Comparison of ENCODE assay signal across 8 cellular contexts in genomic region chr10:1048732-1049424, GRCh38. TPM values are rescaled to one million over a fixed set of nuclear protein-coding genes. Genes with fewer than 3 reads are reported as not detected.
A peak's percentile ranks its signal among the peaks of the same experiment; 100 is the strongest.
DNase-seq lines count a peak whose midpoint lies in the region; ATAC-seq and TF ChIP-seq lines count a peak whose summit lies in the region.

TSS of gene IDI1 (minus strand) at chr10:1049119. CDS start at chr10:1049003, 116 bp downstream.

- peak within 1 kb of the TSS; percentile 94 for H3K9ac ChIP-seq in OCI-LY1 (ENCODE audit: low read length)

- H3K27me3 ChIP-seq in OCI-LY1 (ENCODE audit: insufficient read depth, low read length) = no peaks in the 10 kb centered on the region

- no peak for TF ChIP-seq CTCF in OCI-LY1 (IDR thresholded peaks at IDR 0.05; ENCODE audit: low read length)

- peak; percentile 82 for ATAC-seq in GM21526 (IDR thresholded peaks at IDR 0.05; ENCODE audit: low FRiP score, unreplicated experiment)

- H3K4me2 ChIP-seq in OCI-LY1 (ENCODE audit: low read length) = peak within 1 kb of the TSS; percentile 82

- no peaks in the 10 kb centered on the region for H3K9me2 ChIP-seq in OCI-LY1 (ENCODE audit: low read depth, low read length)

- peaks cover 40% of the 10 kb centered on the region for H3K79me2 ChIP-seq in OCI-LY1 (ENCODE audit: insufficient read depth, low read length)

- H2AFZ ChIP-seq in OCI-LY1 (ENCODE audit: low read length) = no peak within 1 kb of the TSS

- in situ Hi-C loops in endometrial microvascular endothelial cells (cut with HindIII; ENCODE audit: inconsistent ontology term, low pct_unique_long_range_greater_than_20kb, low sequenced_read_pairs) = no loop called here

- H3K4me1 ChIP-seq in OCI-LY1 (ENCODE audit: insufficient read depth, low read length, severe bottlenecking) (peaks cover 47% of the 10 kb centered on the region), mesodermal cell (ENCODE audit: control insufficient read depth, insufficient read depth, low read length, poor library complexity, severe bottlenecking) (peaks cover 13% of the 10 kb centered on the region)

- no peaks in the 10 kb centered on the region for H3K9me3 ChIP-seq in OCI-LY1 (ENCODE audit: low read length)
- H3K9me3 ChIP-seq in mesodermal cell (ENCODE audit: control insufficient read depth, low read length) = no peaks in the 10 kb centered on the region

- H4K20me1 ChIP-seq in OCI-LY1 (ENCODE audit: insufficient read depth, low read length) = no peaks in the 10 kb centered on the region

- DNase-seq in DMS 273 (lab: John Stamatoyannopoulos, UW; ENCODE audit: unreplicated experiment) (peak; percentile 99), HuH-7 (ENCODE audit: low spot score) (peak; percentile 95)
- peak; percentile 95 for DNase-seq in activated CD8-positive, alpha-beta memory T cell treated with anti-CD3 and anti-CD28 coated beads, Interleukin-2, amount 50 U/mL, for 4 hours
- peak; percentile 92 for DNase-seq in stimulated activated CD8-positive, alpha-beta memory T cell treated with anti-CD3 and anti-CD28 coated beads, Interleukin-15, amount 100 ng/mL, for 24 hours (ENCODE audit: low read depth)

- H3K27ac ChIP-seq in OCI-LY1 (ENCODE audit: low read depth, low read length, poor library complexity, severe bottlenecking) (peak within 1 kb of the TSS; percentile 94), mesodermal cell (ENCODE audit: low read depth, low read length, severe bottlenecking) (peak within 1 kb of the TSS; percentile 99)

- WGBS in mesodermal cell (ENCODE audit: insufficient coverage in 2 of 2), 2 experiments = 0% methylated on average over 70 to 72 of the region's 83 CpGs

- H3K4me3 ChIP-seq in OCI-LY1 (ENCODE audit: low read depth, low read length, poor library complexity, severe bottlenecking) (peak within 1 kb of the TSS; percentile 95), mesodermal cell (ENCODE audit: extremely low read depth, insufficient read depth, low read length, poor library complexity, severe bottlenecking) (peak within 1 kb of the TSS; percentile 98)

- peaks cover 8% of the 10 kb centered on the region; the same call in 1 of the 2 replicates for H3F3A ChIP-seq in OCI-LY1 (ENCODE audit: insufficient read depth, low read length)

- peaks cover 69% of the 10 kb centered on the region for H3K36me3 ChIP-seq in OCI-LY1 (ENCODE audit: insufficient read depth, low read length)
- peaks cover 65% of the 10 kb centered on the region for H3K36me3 ChIP-seq in mesodermal cell (ENCODE audit: control insufficient read depth, insufficient read depth, low read length)

RNA-seq across cellular contexts. Expression of gene IDI1, which starts in this region (rescaled TPM):
- total RNA-seq in endometrial microvascular endothelial cells (ENCODE audit: inconsistent ontology term) = 34.8 TPM
- 172 TPM for polyA plus RNA-seq in mesodermal cell (2013, experiment 1 of 2)
- polyA plus RNA-seq in mesodermal cell (2013, experiment 2 of 2) = 191 TPM

Comparison
In these comparisons a context has a peak if more than half of its experiments do, and no peak if none do; other contexts are left out.
1. Peak in every context shown above with its lines: DNase-seq, ATAC-seq, H3K4me3 ChIP-seq and H3K27ac ChIP-seq.